1 cellular context compared by ENCODE assay signal in the genomic region with DNA sequence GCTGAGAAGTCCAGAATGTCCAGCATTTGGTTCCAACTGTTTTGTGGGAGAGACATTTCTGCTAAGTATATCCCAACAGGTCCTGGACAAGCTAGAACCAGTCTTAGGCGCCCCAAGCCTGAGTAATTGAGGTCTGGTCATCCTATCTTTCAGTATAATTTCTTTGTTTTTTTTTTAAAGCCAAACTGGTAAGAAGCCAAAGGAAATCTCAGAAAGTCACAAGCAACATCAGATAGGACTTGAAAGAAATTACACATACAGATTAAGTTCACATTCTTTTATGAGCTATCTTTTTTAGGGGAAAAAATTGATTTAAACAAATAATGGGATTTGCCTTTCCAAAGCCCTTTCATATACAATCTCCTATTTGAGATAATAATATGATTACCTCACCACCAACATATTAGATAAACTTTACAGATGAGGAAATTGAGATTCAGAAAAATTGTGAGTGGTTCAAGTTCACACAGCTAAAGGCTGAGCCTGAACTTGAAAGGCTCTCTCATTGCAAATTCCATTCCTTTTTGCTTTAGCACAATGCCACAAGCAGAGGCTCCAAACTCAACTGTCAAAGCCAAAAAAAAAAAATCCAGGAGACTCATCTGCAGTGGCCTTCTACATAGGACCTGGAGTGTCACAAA.
TF ChIP-seq lines count a peak whose summit lies in the region.

No MANE protein-coding gene starts in this region.

TF ChIP-seq in endothelial cell of umbilical vein, 7 proteins besides CTCF, POLR2A, EP300 and RAD21 (continued from another document):
- TF ChIP-seq MAX (IDR thresholded peaks at IDR 0.05; ENCODE audit: insufficient read depth, insufficient read length) (no peak), JUN (IDR thresholded peaks at IDR 0.05; ENCODE audit: borderline replicate concordance, insufficient read depth, insufficient read length, low read depth) (no peak), EZH2 (IDR thresholded peaks at IDR 0.05; ENCODE audit: borderline replicate concordance, low read depth, low read length, severe bottlenecking) (no peak), FOS (IDR thresholded peaks at IDR 0.05; ENCODE audit: borderline replicate concordance, insufficient read depth, low read length) (no peak), MYC (IDR thresholded peaks at IDR 0.05; ENCODE audit: low read depth, low read length) (no peak)
TF ChIP-seq in endothelial cell of umbilical vein: peak in this region for 0.
